Comparison of ENCODE assay signal across 16 cellular contexts in the genomic region with DNA sequence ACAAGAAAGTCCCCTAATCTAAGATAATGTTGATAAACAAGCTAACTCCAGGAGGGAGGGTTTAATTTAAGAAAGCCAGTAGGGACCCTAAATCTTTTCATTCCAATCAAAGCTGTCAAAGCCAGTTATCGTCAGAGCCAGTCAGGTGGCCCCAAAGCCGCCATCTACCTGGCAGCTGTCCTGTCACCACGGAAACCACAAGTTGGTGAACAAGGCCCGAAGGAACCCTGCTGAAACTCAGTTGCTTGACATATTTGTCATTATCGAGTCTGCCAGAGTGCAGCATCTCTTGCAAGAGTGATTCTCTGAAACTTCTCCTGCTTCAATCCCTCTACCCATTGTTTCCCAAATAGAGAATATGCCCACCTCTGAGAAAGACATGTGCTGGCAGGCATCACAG. TPM values are rescaled to one million over a fixed set of nuclear protein-coding genes. Genes with fewer than 3 reads are reported as not detected.
A peak's percentile ranks its signal among the peaks of the same experiment; 100 is the strongest.
DNase-seq lines count a peak whose midpoint lies in the region; ATAC-seq and TF ChIP-seq lines count a peak whose summit lies in the region.
"Had no signal": no experiment of that assay in that cellular context is flagged by ENCODE, and none has a peak within 500 bp of the region (broad histone marks: within the 10 kb centered on the region; RNA-seq: fewer than 3 reads in every experiment).

No MANE protein-coding gene starts in this region.

- no peak overlapping the region for H2BK15ac ChIP-seq in H9 (ENCODE audit: low read depth, low read length)

- no peaks in the 10 kb centered on the region for H3K27me3 ChIP-seq in MM.1S (replicated peaks; ENCODE audit: insufficient read depth, low read length)
- no peaks in the 10 kb centered on the region for H3K27me3 ChIP-seq in A673 (replicated peaks; ENCODE audit: insufficient read depth, low read depth, low read length, poor library complexity)
- no peaks in the 10 kb centered on the region for H3K27me3 ChIP-seq in H9 (ENCODE audit: insufficient read depth, low read length)
- H3K27me3 ChIP-seq: BE2C had no signal

- intact Hi-C loops in A673 (cut with micrococcal nuclease; ENCODE audit: unreplicated experiment) = no loop called here

- H3K9me3 Mint-ChIP-seq in central memory CD8-positive, alpha-beta T cell = no peaks in the 10 kb centered on the region
- H3K9me3 Mint-ChIP-seq in H9 = no peaks in the 10 kb centered on the region

- H3K4ac ChIP-seq in H9 (ENCODE audit: low read depth, low read length) = no peak overlapping the region

- H3K56ac ChIP-seq in H9 (ENCODE audit: insufficient read length, low read depth, low read length) = no peak overlapping the region

- no peaks in the 10 kb centered on the region for H3K4me1 Mint-ChIP-seq in central memory CD8-positive, alpha-beta T cell
- H3K4me1 Mint-ChIP-seq in H9 = peaks cover 5 to 6% of the 10 kb centered on the region in 2 experiments

- no peaks in the 10 kb centered on the region for H3K79me1 ChIP-seq in H9 (ENCODE audit: insufficient read depth, low read depth, low read length, poor library complexity, severe bottlenecking)

- H3K4me1 ChIP-seq in MM.1S (ENCODE audit: low read length) (peaks cover 5% of the 10 kb centered on the region; the same call in 1 of the 2 replicates), A673 (ENCODE audit: insufficient read depth, low read length, poor library complexity, severe bottlenecking) (no peaks in the 10 kb centered on the region), H9 (ENCODE audit: insufficient read depth, low read length) (no peaks in the 10 kb centered on the region)
- H3K4me1 ChIP-seq: BE2C had no signal

- no peak overlapping the region for H3K14ac ChIP-seq in H9 (ENCODE audit: insufficient read depth, low read length)

- H3K27ac Mint-ChIP-seq in central memory CD8-positive, alpha-beta T cell (ENCODE audit: low read depth) = no peak overlapping the region
- H3K27ac Mint-ChIP-seq in H9 = no peak overlapping the region

- no peaks in the 10 kb centered on the region for H3K23me2 ChIP-seq in H9 (ENCODE audit: insufficient read length, low read depth, low read length, poor library complexity, severe bottlenecking)

- DNase-seq in NCI-H345 (lab: John Stamatoyannopoulos, UW) = peak; percentile 16
- DNase-seq in NCI-H345 treated with DMSO at 0.1 percent for 48 hours (lab: John Stamatoyannopoulos, UW; ENCODE audit: unreplicated experiment) = no peak
- peak; percentile 39 for DNase-seq in MM.1S
- no peak for DNase-seq in central memory CD8-positive, alpha-beta T cell (ENCODE audit: low spot score in 2 of 2)
- DNase-seq in A673 (ENCODE audit: low spot score) = no peak
- no peak for DNase-seq in H9
- DNase-seq: BE2C; IMR-90; Karpas-422; NCI-H187 treated with DMSO at 0.1 percent for 48 hours; NCI-H446; NCI-H526; NK-92 treated with Interleukin-12 subunit alpha and Interleukin-12 subunit beta, amount 100 ng/mL, for 24 hours had no signal

- no CpG with 5 or more reads among the region's 5 CpGs for WGBS in H9 (ENCODE audit: extremely low coverage, insufficient read length, low lambda C conversion rate)

- no peak overlapping the region for H2BK20ac ChIP-seq in H9 (ENCODE audit: low read depth, low read length, poor library complexity, severe bottlenecking)

- no peaks in the 10 kb centered on the region for H3K79me2 ChIP-seq in MM.1S (ENCODE audit: low read length)
- no peaks in the 10 kb centered on the region for H3K79me2 ChIP-seq in H9 (ENCODE audit: insufficient read depth, low read length)

- H3K9ac ChIP-seq in MM.1S (ENCODE audit: low read length) = no peak overlapping the region
- no peak overlapping the region for H3K9ac ChIP-seq in H9 (ENCODE audit: extremely low read depth, insufficient read length, low read length)

- no peak overlapping the region for H4K5ac ChIP-seq in H9 (ENCODE audit: insufficient read length, low read depth, low read length)

- H4K20me1 ChIP-seq in MM.1S (ENCODE audit: insufficient read depth, low read length) (no peaks in the 10 kb centered on the region), H9 (ENCODE audit: control insufficient read depth, insufficient read depth, insufficient read length) (no peaks in the 10 kb centered on the region)

- H3K4me3 ChIP-seq in MM.1S (ENCODE audit: low read length) (no peak overlapping the region), A673 (ENCODE audit: low read depth, low read length, poor library complexity, severe bottlenecking) (no peak overlapping the region)

- CTCF ChIA-PET in A673 (lab: Charles Lee) = no interaction called here

- no peak overlapping the region for H3K27ac ChIP-seq in MM.1S (ENCODE audit: low read length)
- no peak overlapping the region for H3K27ac ChIP-seq in A673 (ENCODE audit: low read depth, low read length, poor library complexity, severe bottlenecking)
- no peak overlapping the region for H3K27ac ChIP-seq in H9 (ENCODE audit: insufficient read length, low read depth, low read length)

- H3K23ac ChIP-seq in H9 (ENCODE audit: insufficient read length, low read depth, low read length) = no peak overlapping the region

- no TSS peak for BruUV-seq in A673 (replicated peaks; lab: Mats Ljungman, UMichigan)

- no peak overlapping the region for H3K4me3 Mint-ChIP-seq in central memory CD8-positive, alpha-beta T cell
- no peak overlapping the region for H3K4me3 Mint-ChIP-seq in H9

- no peaks in the 10 kb centered on the region for H3K36me3 ChIP-seq in MM.1S (replicated peaks; ENCODE audit: insufficient read depth, low read length)
- H3K36me3 ChIP-seq in A673 (ENCODE audit: insufficient read depth, low read length, poor library complexity, severe bottlenecking) = no peaks in the 10 kb centered on the region
- H3K36me3 ChIP-seq: BE2C had no signal

- H3K9me2 ChIP-seq in MM.1S (replicated peaks; ENCODE audit: insufficient read depth, low read length) = no peaks in the 10 kb centered on the region

- H2BK120ac ChIP-seq in H9 (ENCODE audit: low read depth, low read length, poor library complexity, severe bottlenecking) = no peak overlapping the region

- H2BK5ac ChIP-seq in H9 (ENCODE audit: insufficient read length, low read length) = no peak overlapping the region

- TF ChIP-seq CTCF in MM.1S (IDR thresholded peaks at IDR 0.05; ENCODE audit: low read length) (no peak), A673 (conservative IDR thresholded peaks at IDR 0.05; ENCODE audit: low read depth, low read length) (no peak), H9 (conservative IDR thresholded peaks at IDR 0.05) (no peak)

- no peaks in the 10 kb centered on the region for H3F3A ChIP-seq in MM.1S (ENCODE audit: insufficient read depth, low read length)

- H2BK12ac ChIP-seq in H9 (ENCODE audit: insufficient read length, low read depth, low read length) = no peak overlapping the region

- H3K18ac ChIP-seq in H9 (ENCODE audit: insufficient read length, low read depth, low read length) = no peak overlapping the region

- no peak overlapping the region for H2AFZ ChIP-seq in MM.1S (ENCODE audit: low read length)
- H2AFZ ChIP-seq in H9 (ENCODE audit: low read length) = no peak overlapping the region

- H4K91ac ChIP-seq in H9 (ENCODE audit: insufficient read length, low read depth, low read length) = no peak overlapping the region

- H3K9me3 ChIP-seq in MM.1S (replicated peaks; ENCODE audit: insufficient read depth, low read length) = no peaks in the 10 kb centered on the region
- no peaks in the 10 kb centered on the region for H3K9me3 ChIP-seq in A673 (ENCODE audit: low read depth, low read length, poor library complexity, severe bottlenecking)
- no peaks in the 10 kb centered on the region for H3K9me3 ChIP-seq in H9 (ENCODE audit: control insufficient read depth, low read depth, low read length)
- H3K9me3 ChIP-seq: BE2C had no signal

- POLR2A ChIA-PET in A673 (lab: Charles Lee; ENCODE audit: low non-redundant PET) = no interaction called here

- no peak overlapping the region for H3T11ph ChIP-seq in H9 (ENCODE audit: low read length)

- peak; percentile 14 for ATAC-seq in central memory CD8-positive, alpha-beta T cell (replicated peaks; ENCODE audit: extremely low read depth, poor library complexity, severe bottlenecking)
- ATAC-seq in GM18511 (IDR thresholded peaks at IDR 0.05; ENCODE audit: unreplicated experiment) = no peak
- ATAC-seq: Panc1, SK-N-SH treated with all-trans-retinoic acid at 6 μM for 48 hours had no signal

- no peaks in the 10 kb centered on the region for H3K27me3 Mint-ChIP-seq in central memory CD8-positive, alpha-beta T cell
- peaks cover 4% of the 10 kb centered on the region; the same call in 1 of the 2 replicates for H3K27me3 Mint-ChIP-seq in H9 (ENCODE audit: low read depth)

- no peaks in the 10 kb centered on the region for H3K36me3 Mint-ChIP-seq in central memory CD8-positive, alpha-beta T cell (ENCODE audit: insufficient read depth)
- H3K36me3 Mint-ChIP-seq in H9 (ENCODE audit: insufficient read depth in 1 of 3, low read depth in 3 of 3) = no peaks in the 10 kb centered on the region; a peak in 1 of 7 replicates

- H4K8ac ChIP-seq in H9 (replicated peaks; ENCODE audit: insufficient read length, low read depth, low read length) = no peak overlapping the region

- no peak overlapping the region for H2AK5ac ChIP-seq in H9 (ENCODE audit: insufficient read length, low read length)

- H3K4me2 ChIP-seq in MM.1S (ENCODE audit: low read depth, low read length) (no peak overlapping the region), H9 (ENCODE audit: insufficient read depth, insufficient read length, low read length) (no peak overlapping the region)

RNA-seq across cellular contexts. Expression of gene POLE4, which starts 30.8 kb away (rescaled TPM):
- total RNA-seq in A673 (2021) = 60.6 and 63.4 TPM in 2 replicates
- total RNA-seq in H9 (2021) = 34.4 and 44.7 TPM in 2 replicates

Comparison
In these comparisons a context has a peak if more than half of its experiments do, and no peak if none do; other contexts are left out.
1. DNase-seq: peak in NCI-H345 (single experiment) and MM.1S (single experiment); none in NCI-H345 treated with DMSO at 0.1 percent for 48 hours (single experiment), central memory CD8-positive, alpha-beta T cell (0 of 2), A673 (single experiment) and H9 (single experiment).